ENCODE assay signal across 1 cellular context in genomic region chr14:61331992-61332657, GRCh38.
TF ChIP-seq lines count a peak whose summit lies in the region.

No MANE protein-coding gene starts in this region.

TF ChIP-seq in HepG2, 621 proteins besides CTCF, POLR2A, EP300 and RAD21:
- TF ChIP-seq CREB1 (IDR thresholded peaks at IDR 0.05) (no peak), CREB1 (CRISPR knock-in tag; IDR thresholded peaks at IDR 0.05) (no peak), PTBP1 (IDR thresholded peaks at IDR 0.05; ENCODE audit: low read depth, low read length, poor library complexity, severe bottlenecking) (no peak), ZNF788 (CRISPR knock-in tag; IDR thresholded peaks at IDR 0.05; ENCODE audit: borderline replicate concordance) (no peak), ZNF253 (CRISPR knock-in tag; IDR thresholded peaks at IDR 0.05; ENCODE audit: borderline replicate concordance) (no peak), CSRNP1 (CRISPR knock-in tag; IDR thresholded peaks at IDR 0.05) (no peak)
